In the genomic region with DNA sequence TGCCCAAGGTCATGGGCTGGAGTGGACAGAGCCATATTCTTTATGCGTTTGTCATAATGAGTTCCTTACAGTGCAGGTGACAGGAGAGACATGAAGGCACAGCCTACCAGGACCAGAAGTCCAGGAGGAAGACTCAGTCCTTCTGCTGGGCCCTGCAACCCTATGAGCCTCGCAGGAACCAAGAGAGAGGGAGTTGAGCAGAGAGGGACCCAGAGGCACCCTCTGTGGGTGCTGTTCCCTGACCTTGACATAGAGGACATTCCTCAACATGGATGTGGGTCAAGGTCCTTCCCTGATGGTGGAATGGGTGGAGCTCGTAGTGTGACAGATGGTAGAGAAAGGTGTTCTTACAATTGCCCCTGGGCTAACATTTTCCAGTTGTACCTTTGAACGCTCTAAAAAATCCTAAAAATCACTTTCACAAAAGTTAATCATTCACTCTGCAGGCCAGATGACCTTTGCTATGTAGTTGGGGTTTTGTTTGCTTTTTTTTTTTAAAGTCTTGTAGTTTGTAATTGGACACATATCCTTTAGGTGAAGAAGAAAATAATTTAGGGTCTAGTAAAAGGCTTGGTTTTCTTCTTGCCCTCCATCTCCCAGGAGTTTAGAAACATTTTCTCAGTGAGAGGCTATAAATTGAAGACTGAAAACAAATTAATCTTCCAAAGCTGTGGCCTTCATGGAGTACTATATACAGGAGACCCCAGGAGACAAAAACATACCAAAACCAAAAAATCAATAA, we compare ENCODE assay signal across 1 cellular context.
TF ChIP-seq lines count a peak whose summit lies in the region.

No MANE protein-coding gene starts in this region.

TF ChIP-seq in HepG2, 621 proteins besides CTCF, POLR2A, EP300 and RAD21 (continued from another document and continues in another):
- TF ChIP-seq ZSCAN9 (CRISPR knock-in tag; IDR thresholded peaks at IDR 0.05; ENCODE audit: borderline replicate concordance), result peak; percentile 62; the same call in 1 of the 2 replicates
- 0 out of 2 replicates have a peak, but pooled peaks have one; percentile 65 for TF ChIP-seq ZNF614 (CRISPR knock-in tag; IDR thresholded peaks at IDR 0.05; ENCODE audit: borderline replicate concordance)
- TF ChIP-seq TIGD3 (CRISPR knock-in tag; IDR thresholded peaks at IDR 0.05; ENCODE audit: borderline replicate concordance), result no peak
- no peak for TF ChIP-seq AKNA (CRISPR knock-in tag; IDR thresholded peaks at IDR 0.05; ENCODE audit: borderline replicate concordance)
- TF ChIP-seq E2F2 (CRISPR knock-in tag; IDR thresholded peaks at IDR 0.05; ENCODE audit: borderline replicate concordance), result peak; percentile 63; the same call in 1 of the 2 replicates
- peak; percentile 98 for TF ChIP-seq HNF4A (CRISPR knock-in tag; IDR thresholded peaks at IDR 0.05)
- TF ChIP-seq ZNF792 (CRISPR knock-in tag; IDR thresholded peaks at IDR 0.05), result peak; percentile 40; the same call in 1 of the 2 replicates
- TF ChIP-seq CSRNP1 (CRISPR knock-in tag; IDR thresholded peaks at IDR 0.05), result no peak
- 0 out of 2 replicates have a peak, but pooled peaks have one; percentile 60 for TF ChIP-seq ZNF878 (CRISPR knock-in tag; IDR thresholded peaks at IDR 0.05)
- TF ChIP-seq TEAD2 (CRISPR knock-in tag; IDR thresholded peaks at IDR 0.05), result no peak
- TF ChIP-seq TBL1XR1 (IDR thresholded peaks at IDR 0.05; ENCODE audit: borderline replicate concordance, low read length, partially characterized antibody), result peak; percentile 73
- TF ChIP-seq ZNF343 (CRISPR knock-in tag; IDR thresholded peaks at IDR 0.05), result 0 out of 2 replicates have a peak, but pooled peaks have one; percentile 28
- TF ChIP-seq IKZF1 (IDR thresholded peaks at IDR 0.05), result no peak
- TF ChIP-seq SATB2 (CRISPR knock-in tag; IDR thresholded peaks at IDR 0.05), result no peak
- no peak for TF ChIP-seq ZNF569 (CRISPR knock-in tag; IDR thresholded peaks at IDR 0.05; ENCODE audit: borderline replicate concordance)
- no peak for TF ChIP-seq ZNF543 (CRISPR knock-in tag; IDR thresholded peaks at IDR 0.05)
- TF ChIP-seq ZMAT5 (CRISPR knock-in tag; IDR thresholded peaks at IDR 0.05; ENCODE audit: borderline replicate concordance, low read depth), result no peak
- no peak for TF ChIP-seq ZNF879 (CRISPR knock-in tag; IDR thresholded peaks at IDR 0.05)
- no peak for TF ChIP-seq MLXIP (CRISPR knock-in tag; IDR thresholded peaks at IDR 0.05; ENCODE audit: borderline replicate concordance)
- 0 out of 2 replicates have a peak, but pooled peaks have one; percentile 46 for TF ChIP-seq TMF1 (CRISPR knock-in tag; IDR thresholded peaks at IDR 0.05; ENCODE audit: low read depth)
- peak; percentile 84 for TF ChIP-seq ZMYM3 (CRISPR knock-in tag; IDR thresholded peaks at IDR 0.05)
- TF ChIP-seq HNRNPH1 (optimal IDR thresholded peaks at IDR 0.05; ENCODE audit: low read depth, low read length), result no peak
- peak; percentile 63 for TF ChIP-seq ZNF574 (CRISPR knock-in tag; IDR thresholded peaks at IDR 0.05)
- TF ChIP-seq, protein P1, sequence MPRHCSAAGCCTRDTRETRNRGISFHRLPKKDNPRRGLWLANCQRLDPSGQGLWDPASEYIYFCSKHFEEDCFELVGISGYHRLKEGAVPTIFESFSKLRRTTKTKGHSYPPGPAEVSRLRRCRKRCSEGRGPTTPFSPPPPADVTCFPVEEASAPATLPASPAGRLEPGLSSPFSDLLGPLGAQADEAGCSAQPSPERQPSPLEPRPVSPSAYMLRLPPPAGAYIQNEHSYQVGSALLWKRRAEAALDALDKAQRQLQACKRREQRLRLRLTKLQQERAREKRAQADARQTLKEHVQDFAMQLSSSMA (CRISPR knock-in tag; IDR thresholded peaks at IDR 0.05), result no peak
- no peak for TF ChIP-seq NBN (conservative IDR thresholded peaks at IDR 0.05)
- TF ChIP-seq ARID5B (CRISPR knock-in tag; IDR thresholded peaks at IDR 0.05), result peak; percentile 97
- no peak for TF ChIP-seq SETDB1 (CRISPR knock-in tag; IDR thresholded peaks at IDR 0.05; ENCODE audit: borderline replicate concordance)
- no peak for TF ChIP-seq E2F1 (CRISPR knock-in tag; IDR thresholded peaks at IDR 0.05)
- TF ChIP-seq MXD4 (CRISPR knock-in tag; IDR thresholded peaks at IDR 0.05), result 0 out of 2 replicates have a peak, but pooled peaks have one; percentile 51
